Comparison of ENCODE assay signal across 12 cellular contexts in genomic region chr20:4170621-4171537, GRCh38. TPM values are rescaled to one million over a fixed set of nuclear protein-coding genes. Genes with fewer than 3 reads are reported as not detected.
DNase-seq lines count a peak whose midpoint lies in the region; ATAC-seq, FAIRE-seq and TF ChIP-seq lines count a peak whose summit lies in the region.
"Had no signal": no experiment of that assay in that cellular context is flagged by ENCODE, and none has a peak within 500 bp of the region (broad histone marks: within the 10 kb centered on the region; RNA-seq: fewer than 3 reads in every experiment).

No MANE protein-coding gene starts in this region.

- H3K36me3 ChIP-seq in testis (ENCODE audit: low read depth, missing control alignments): no peaks in the 10 kb centered on the region
- no peaks in the 10 kb centered on the region for H3K36me3 ChIP-seq in pancreas

- no peaks in the 10 kb centered on the region for H3K9me3 ChIP-seq in testis
- H3K9me3 ChIP-seq in pancreas: no peaks in the 10 kb centered on the region

- no peak for ATAC-seq in activated CD8-positive, alpha-beta memory T cell treated with anti-CD3 and anti-CD28 coated beads, Interleukin-2, amount 10 ng/mL, durations not matched to agents 7 days and 5 days
- no peak for ATAC-seq in pancreas

- peak overlapping the region in 1 of 2 donors; percentile 75 for H3K4me3 ChIP-seq in testis
- H3K4me3 ChIP-seq in pancreas: peak overlapping the region in 1 of 4 donors; percentile 60

- FAIRE-seq in pancreas (lab: Jason Lieb, UNC): no peak
- FAIRE-seq: D721Med had no signal

- H3K36me3 Mint-ChIP-seq in activated CD8-positive, alpha-beta memory T cell treated with anti-CD3 and anti-CD28 coated beads, Interleukin-2, amount 10 ng/mL, durations not matched to agents 7 days and 5 days: no peaks in the 10 kb centered on the region

- H3K27ac ChIP-seq in layer of hippocampus (ENCODE audit: low read depth, low read length) (peak overlapping the region; percentile 92), testis (peak overlapping the region; percentile 89 to 90), pancreas (no peak overlapping the region)

- no peak for TF ChIP-seq POLR2A in testis (IDR thresholded peaks at IDR 0.05)

- H3K9me3 Mint-ChIP-seq in activated CD8-positive, alpha-beta memory T cell treated with anti-CD3 and anti-CD28 coated beads, Interleukin-2, amount 10 ng/mL, durations not matched to agents 7 days and 5 days (ENCODE audit: low read depth): no peaks in the 10 kb centered on the region
- H3K9me3 Mint-ChIP-seq: dendritic cell treated with granulocyte-macrophage colony-stimulating factor and Interleukin-4, amounts not matched to agents 40 ng/mL and 50 ng/mL, for 4 days; IgD-negative memory B cell had no signal

- WGBS in testis, 2 donors: 39 to 44% methylated on average over 12 to 14 of the region's 14 CpGs
- 67 to 73% methylated on average over 14 of the region's 14 CpGs for WGBS in pancreas, 2 donors

- H3K4me1 ChIP-seq in testis: peaks cover 47% of the 10 kb centered on the region
- H3K4me1 ChIP-seq in pancreas: peaks cover 0 to 13% (median 0%) of the 10 kb centered on the region in 3 donors

- DNase-seq in activated CD8-positive, alpha-beta memory T cell treated with anti-CD3 and anti-CD28 coated beads, Interleukin-2, amount 10 ng/mL, durations not matched to agents 7 days and 5 days: no peak
- DNase-seq in activated CD8-positive, alpha-beta memory T cell treated with anti-CD3 and anti-CD28 coated beads, Interleukin-2, amount 50 U/mL, for 48 hours: no peak
- DNase-seq in amygdala (lab: John Stamatoyannopoulos, UW) (peak in 43 of 56 donors; percentile 25 to 85 (median 57)), testis (peak; percentile 79), NOMO-1 (lab: John Stamatoyannopoulos, UW; ENCODE audit: unreplicated experiment in 2 of 2) (no peak), RPMI8226 (no peak), pancreas (no peak)
- DNase-seq: OCI-M1 had no signal

- H3K4me3 Mint-ChIP-seq in activated CD8-positive, alpha-beta memory T cell treated with anti-CD3 and anti-CD28 coated beads, Interleukin-2, amount 10 ng/mL, durations not matched to agents 7 days and 5 days: peak overlapping the region; percentile 78

- H3K27ac Mint-ChIP-seq in activated CD8-positive, alpha-beta memory T cell treated with anti-CD3 and anti-CD28 coated beads, Interleukin-2, amount 10 ng/mL, durations not matched to agents 7 days and 5 days: peak overlapping the region; percentile 46
- H3K27ac Mint-ChIP-seq: dendritic cell treated with granulocyte-macrophage colony-stimulating factor and Interleukin-4, amounts not matched to agents 40 ng/mL and 50 ng/mL, for 4 days; IgD-negative memory B cell had no signal

- TF ChIP-seq CTCF in testis (IDR thresholded peaks at IDR 0.05) (no peak), pancreas (IDR thresholded peaks at IDR 0.05) (no peak)

- H3K27me3 ChIP-seq in layer of hippocampus (ENCODE audit: control insufficient read depth, insufficient read depth, low read length): no peaks in the 10 kb centered on the region
- no peaks in the 10 kb centered on the region for H3K27me3 ChIP-seq in testis
- no peaks in the 10 kb centered on the region for H3K27me3 ChIP-seq in pancreas

- intact Hi-C loops in testis (cut with DNase I; ENCODE audit: low total_unique reads): no loop called here
- intact Hi-C loops in pancreas (cut with DNase I): no loop called here

- CTCF ChIA-PET in activated CD8-positive, alpha-beta memory T cell treated with anti-CD3 and anti-CD28 coated beads, Interleukin-2, amount 10 ng/mL, durations not matched to agents 7 days and 5 days (lab: Charles Lee): no interaction called here

- H3K4me1 Mint-ChIP-seq in activated CD8-positive, alpha-beta memory T cell treated with anti-CD3 and anti-CD28 coated beads, Interleukin-2, amount 10 ng/mL, durations not matched to agents 7 days and 5 days: peaks cover 50% of the 10 kb centered on the region

- H3K27me3 Mint-ChIP-seq in activated CD8-positive, alpha-beta memory T cell treated with anti-CD3 and anti-CD28 coated beads, Interleukin-2, amount 10 ng/mL, durations not matched to agents 7 days and 5 days: no peaks in the 10 kb centered on the region

RNA-seq across cellular contexts. Expression of gene SMOX, which starts 22.3 kb away (rescaled TPM):
- 10 to 100 TPM in 1 of 2 experiments, 1 to 10 TPM in 1; 3.3 to 15.8 TPM for total RNA-seq in activated CD8-positive, alpha-beta memory T cell treated with anti-CD3 and anti-CD28 coated beads, Interleukin-2, amount 10 ng/mL, durations not matched to agents 7 days and 5 days
- total RNA-seq in testis (10 to 100 TPM; 15.4 to 17.8 TPM), pancreas (1 to 10 TPM; 4.7 to 9.5 (median 7.8) TPM)
- polyA plus RNA-seq in testis (ENCODE audit: insufficient read depth, low read depth, low replicate concordance) (28.5 TPM), pancreas (1 to 10 TPM; 6.2 to 8.1 TPM)

Comparison
In these comparisons a context has a peak if more than half of its experiments do, and no peak if none do; other contexts are left out.
1. DNase-seq: peak in amygdala (43 of 56) and testis (single experiment); none in activated CD8-positive, alpha-beta memory T cell treated with anti-CD3 and anti-CD28 coated beads, Interleukin-2, amount 10 ng/mL, durations not matched to agents 7 days and 5 days (single experiment), activated CD8-positive, alpha-beta memory T cell treated with anti-CD3 and anti-CD28 coated beads, Interleukin-2, amount 50 U/mL, for 48 hours (single experiment), NOMO-1 (0 of 2), RPMI8226 (single experiment) and pancreas (0 of 6).
2. H3K27ac ChIP-seq: peak in layer of hippocampus (single experiment) and testis (2 of 2); none in pancreas (0 of 4).